5 cellular contexts compared by ENCODE assay signal in genomic region chr1:148860579-148861259, GRCh38. TPM values are rescaled to one million over a fixed set of nuclear protein-coding genes. Genes with fewer than 3 reads are reported as not detected.
DNase-seq lines count a peak whose midpoint lies in the region; ATAC-seq and TF ChIP-seq lines count a peak whose summit lies in the region.
"Not testable (repeated sequence)": the region's sequence is repeated elsewhere in the genome, so short reads cannot be mapped to it uniquely, and the experiment has no call there.

No MANE protein-coding gene starts in this region.

- not testable (repeated sequence) for H3K9me2 ChIP-seq in GM23338 (ENCODE audit: insufficient read depth)

- H3K36me3 ChIP-seq in GM23338 (ENCODE audit: insufficient read depth); heart left ventricle; psoas muscle (ENCODE audit: insufficient read depth in 1 of 2, low read depth in 1 of 2): not testable (repeated sequence)

- H3K27me3 Mint-ChIP-seq in GM23338 (ENCODE audit: insufficient read depth, low read depth, poor library complexity); WTC11 (ENCODE audit: low read depth): not testable (repeated sequence)

- not testable (repeated sequence) for H3K27me3 ChIP-seq in GM23338 (ENCODE audit: insufficient read depth); heart left ventricle; psoas muscle (ENCODE audit: insufficient read depth in 3 of 3, low read length in 2 of 3)

- POLR2A ChIA-PET in WTC11 (lab: Charles Lee): not testable (repeated sequence)

- CTCF ChIA-PET in WTC11 (lab: Charles Lee): not testable (repeated sequence)

- H2AFZ ChIP-seq in GM23338: not testable (repeated sequence)

- no CpG with 5 or more reads among the region's 6 CpGs for WGBS in heart left ventricle, 4 donors
- no CpG with 5 or more reads among the region's 6 CpGs for WGBS in psoas muscle, 3 donors

- intact Hi-C loops in heart left ventricle (cut with DNase I); left cardiac atrium (cut with DNase I); psoas muscle (cut with DNase I): not testable (repeated sequence)

- H3F3A ChIP-seq in GM23338 (replicated peaks; ENCODE audit: low read depth): not testable (repeated sequence)

- ATAC-seq in GM23338 (peak; percentile 81), WTC11 (peak; percentile 57; the same call in 1 of the 2 replicates), heart left ventricle (peak; percentile 42 to 69 (median 58)), left cardiac atrium (peak; percentile 44 to 51), psoas muscle (peak; percentile 52 to 78 (median 70))

- not testable (repeated sequence) for H4K20me1 ChIP-seq in GM23338 (replicated peaks; ENCODE audit: insufficient read depth)

- not testable (repeated sequence) for H3K27ac Mint-ChIP-seq in GM23338, WTC11

- not testable (repeated sequence) for TF ChIP-seq POLR2A in heart left ventricle (IDR thresholded peaks at IDR 0.05)

- H3K4me2 ChIP-seq in GM23338: not testable (repeated sequence)

- H3K4me3 ChIP-seq in GM23338, heart left ventricle, psoas muscle: not testable (repeated sequence)

- H3K79me2 ChIP-seq in GM23338 (replicated peaks; ENCODE audit: insufficient read depth): not testable (repeated sequence)

- H3K9me3 Mint-ChIP-seq in GM23338, WTC11: not testable (repeated sequence)

- H3K36me3 Mint-ChIP-seq in GM23338 (ENCODE audit: low read depth); WTC11: not testable (repeated sequence)

- not testable (repeated sequence) for H3K9me3 ChIP-seq in heart left ventricle, psoas muscle

- TF ChIP-seq CTCF in GM23338 (conservative IDR thresholded peaks at IDR 0.05; ENCODE audit: low read depth in 2 of 2); WTC11 (IDR thresholded peaks at IDR 0.05); heart left ventricle (IDR thresholded peaks at IDR 0.05); psoas muscle (IDR thresholded peaks at IDR 0.05): not testable (repeated sequence)

- not testable (repeated sequence) for H3K4me3 Mint-ChIP-seq in GM23338, WTC11

- not testable (repeated sequence) for H3K4me1 Mint-ChIP-seq in GM23338, WTC11

- H3K27ac ChIP-seq in GM23338 (ENCODE audit: low read depth); heart left ventricle; psoas muscle: not testable (repeated sequence)

- not testable (repeated sequence) for H3K4me1 ChIP-seq in GM23338 (ENCODE audit: insufficient read depth); heart left ventricle; psoas muscle

- not testable (repeated sequence) for DNase-seq in GM23338 (ENCODE audit: low spot score); WTC11 (ENCODE audit: low spot score); heart left ventricle; left cardiac atrium; psoas muscle

RNA-seq across cellular contexts. Expression of gene PDE4DIP, which starts 16.5 kb away (rescaled TPM):
- total RNA-seq in GM23338 (2014; rRNA removed; shearing (Covaris generic)): 26.8 and 35.2 TPM in 2 replicates
- polyA plus RNA-seq in GM23338 (2016; fragmentation: Nextera tagmentation; extraction: Ambion mirVana): 12.9 and 16.5 TPM in 2 replicates
- total RNA-seq in WTC11 (2021): 19.1 to 28.4 TPM (median 23.5 TPM) in 3 replicates
- 1,000 to 10,000 TPM; 1,299 to 2,892 (median 2,435) TPM for total RNA-seq in heart left ventricle
- polyA plus RNA-seq in heart left ventricle: 100 to 1,000 TPM; 614 to 835 TPM
- total RNA-seq in left cardiac atrium: 1,000 to 10,000 TPM; 1,013 to 1,607 TPM
- 1,000 to 10,000 TPM; 1,830 to 3,658 (median 2,938) TPM for total RNA-seq in psoas muscle
- polyA plus RNA-seq in psoas muscle: 1,000 to 10,000 TPM in 2 of 3 donors, 100 to 1,000 TPM in 1; 368 to 2,569 (median 1,043) TPM

Comparison
In these comparisons a context has a peak if more than half of its experiments do, and no peak if none do; other contexts are left out.
1. RNA of gene PDE4DIP, which starts 16.5 kb away (total RNA-seq): 1,830 to 3,658 TPM in psoas muscle, 1,299 to 2,892 TPM in heart left ventricle and 1,013 to 1,607 TPM in left cardiac atrium; 26.8 to 35.2 TPM in GM23338 and 19.1 to 28.4 TPM in WTC11; every median in the first group is over 10 times any median in the second.
2. Peak in every context shown above with its lines, with median percentiles within 50 percentile points of each other: ATAC-seq.